ENCODE assay signal across 8 cellular contexts in genomic region chr16:83356266-83356665, GRCh38.
A peak's percentile ranks its signal among the peaks of the same experiment; 100 is the strongest.
DNase-seq lines count a peak whose midpoint lies in the region; ATAC-seq and TF ChIP-seq lines count a peak whose summit lies in the region.

No MANE protein-coding gene starts in this region.

- H3K9me3 ChIP-seq in aorta (ENCODE audit: control insufficient read depth, low read length): no peaks in the 10 kb centered on the region

- ATAC-seq in HG03175 (IDR thresholded peaks at IDR 0.05; ENCODE audit: unreplicated experiment): peak; percentile 75
- ATAC-seq in left lobe of liver: peak; percentile 87
- ATAC-seq in aorta (ENCODE audit: low FRiP score): no peak
- ATAC-seq in activated CD8-positive, alpha-beta memory T cell treated with anti-CD3 and anti-CD28 coated beads, Interleukin-2, amount 10 ng/mL, durations not matched to agents 7 days and 5 days: no peak

- H3K4me3 Mint-ChIP-seq in chondrocyte (ENCODE audit: unreplicated experiment): no peak overlapping the region
- no peak overlapping the region for H3K4me3 Mint-ChIP-seq in activated CD8-positive, alpha-beta memory T cell treated with anti-CD3 and anti-CD28 coated beads, Interleukin-2, amount 10 ng/mL, durations not matched to agents 7 days and 5 days

- DNase-seq in stimulated activated CD4-positive, alpha-beta T cell treated with anti-CD3 and anti-CD28 coated beads, Interleukin-4, amount 100 ng/mL, for 24 hours: peak; percentile 4
- DNase-seq in stimulated activated CD4-positive, alpha-beta T cell treated with anti-CD3 and anti-CD28 coated beads, Interleukin-4, amount 100 ng/mL, for 1 hour: no peak
- DNase-seq in NCI-H526 treated with DMSO at 0.1 percent for 48 hours (lab: John Stamatoyannopoulos, UW): peak; percentile 65
- DNase-seq in chondrocyte (ENCODE audit: low spot score): no peak
- DNase-seq in left lobe of liver (ENCODE audit: low spot score): no peak
- no peak for DNase-seq in aorta
- no peak for DNase-seq in activated CD8-positive, alpha-beta memory T cell treated with anti-CD3 and anti-CD28 coated beads, Interleukin-2, amount 10 ng/mL, durations not matched to agents 7 days and 5 days

- H3K4me1 Mint-ChIP-seq in chondrocyte (ENCODE audit: low read depth): no peaks in the 10 kb centered on the region
- H3K4me1 Mint-ChIP-seq in activated CD8-positive, alpha-beta memory T cell treated with anti-CD3 and anti-CD28 coated beads, Interleukin-2, amount 10 ng/mL, durations not matched to agents 7 days and 5 days: no peaks in the 10 kb centered on the region

- no peaks in the 10 kb centered on the region for H3K9me3 Mint-ChIP-seq in chondrocyte (ENCODE audit: low read depth)
- no peaks in the 10 kb centered on the region for H3K9me3 Mint-ChIP-seq in activated CD8-positive, alpha-beta memory T cell treated with anti-CD3 and anti-CD28 coated beads, Interleukin-2, amount 10 ng/mL, durations not matched to agents 7 days and 5 days (ENCODE audit: low read depth)

- H3K36me3 ChIP-seq in aorta (ENCODE audit: control insufficient read depth in 1 of 2, insufficient read depth in 2 of 2, low read length in 1 of 2): no peaks in the 10 kb centered on the region

- 9 to 12% methylated on average over 4 of the region's 4 CpGs for WGBS in aorta, 2 donors

- H3K36me3 Mint-ChIP-seq in chondrocyte (ENCODE audit: low read depth): no peaks in the 10 kb centered on the region
- H3K36me3 Mint-ChIP-seq in activated CD8-positive, alpha-beta memory T cell treated with anti-CD3 and anti-CD28 coated beads, Interleukin-2, amount 10 ng/mL, durations not matched to agents 7 days and 5 days: no peaks in the 10 kb centered on the region

- TF ChIP-seq CTCF in chondrocyte (IDR thresholded peaks at IDR 0.05): peak; percentile 82

- H3K4me3 ChIP-seq in aorta (ENCODE audit: low read length in 2 of 2): no peak overlapping the region

- intact Hi-C loops in aorta (cut with DNase I): no loop called here

- no peaks in the 10 kb centered on the region for H3K27me3 ChIP-seq in aorta (ENCODE audit: control insufficient read depth in 1 of 2, insufficient read depth in 2 of 2, low read length in 1 of 2)

- peaks cover 0 to 6% of the 10 kb centered on the region in 2 donors for H3K4me1 ChIP-seq in aorta (ENCODE audit: control insufficient read depth in 1 of 2, insufficient read depth in 2 of 2, low read length in 2 of 2)

- no peak overlapping the region for H3K27ac ChIP-seq in aorta (ENCODE audit: low read depth in 1 of 2, low read length in 2 of 2)

- CTCF ChIA-PET in activated CD8-positive, alpha-beta memory T cell treated with anti-CD3 and anti-CD28 coated beads, Interleukin-2, amount 10 ng/mL, durations not matched to agents 7 days and 5 days (lab: Charles Lee): interaction anchor here (1.0 kb wide), 1 partner anchor 50 kb away, joined by 3 read pairs; no protein-coding TSS in a partner anchor

- peaks cover 2% of the 10 kb centered on the region for H3K27me3 Mint-ChIP-seq in chondrocyte (ENCODE audit: low read depth)
- no peaks in the 10 kb centered on the region for H3K27me3 Mint-ChIP-seq in activated CD8-positive, alpha-beta memory T cell treated with anti-CD3 and anti-CD28 coated beads, Interleukin-2, amount 10 ng/mL, durations not matched to agents 7 days and 5 days

- no peak overlapping the region for H3K27ac Mint-ChIP-seq in chondrocyte (ENCODE audit: unreplicated experiment)
- H3K27ac Mint-ChIP-seq in activated CD8-positive, alpha-beta memory T cell treated with anti-CD3 and anti-CD28 coated beads, Interleukin-2, amount 10 ng/mL, durations not matched to agents 7 days and 5 days: no peak overlapping the region

Comparison
In these comparisons a context has a peak if more than half of its experiments do, and no peak if none do; other contexts are left out.
1. DNase-seq: peak in stimulated activated CD4-positive, alpha-beta T cell treated with anti-CD3 and anti-CD28 coated beads, Interleukin-4, amount 100 ng/mL, for 24 hours (single experiment) and NCI-H526 treated with DMSO at 0.1 percent for 48 hours (single experiment); none in stimulated activated CD4-positive, alpha-beta T cell treated with anti-CD3 and anti-CD28 coated beads, Interleukin-4, amount 100 ng/mL, for 1 hour (single experiment), chondrocyte (single experiment), left lobe of liver (single experiment), aorta (0 of 2) and activated CD8-positive, alpha-beta memory T cell treated with anti-CD3 and anti-CD28 coated beads, Interleukin-2, amount 10 ng/mL, durations not matched to agents 7 days and 5 days (single experiment).
2. ATAC-seq: peak in HG03175 (single experiment) and left lobe of liver (single experiment); none in aorta (single experiment) and activated CD8-positive, alpha-beta memory T cell treated with anti-CD3 and anti-CD28 coated beads, Interleukin-2, amount 10 ng/mL, durations not matched to agents 7 days and 5 days (single experiment).